ENCODE assay signal across 11 cellular contexts in genomic region chr3:58085616-58086015, GRCh38.
DNase-seq lines count a peak whose midpoint lies in the region; ATAC-seq and TF ChIP-seq lines count a peak whose summit lies in the region.
"Had no signal": no experiment of that assay in that cellular context is flagged by ENCODE, and none has a peak within 500 bp of the region (broad histone marks: within the 10 kb centered on the region; RNA-seq: fewer than 3 reads in every experiment).

No MANE protein-coding gene starts in this region.

- no TSS peak for BruUV-seq in Panc1 (replicated peaks; lab: Mats Ljungman, UMichigan)

- TF ChIP-seq CTCF in Panc1 (IDR thresholded peaks at IDR 0.05) (no peak), chondrocyte (IDR thresholded peaks at IDR 0.05) (no peak)

- intact Hi-C loops in Panc1 (cut with micrococcal nuclease; ENCODE audit: unreplicated experiment), result no loop called here

- no peaks in the 10 kb centered on the region for H3K36me3 Mint-ChIP-seq in stimulated activated effector memory CD8-positive, alpha-beta T cell treated with anti-CD3 and anti-CD28 coated beads, Interleukin-12 subunit alpha, Interleukin-12 subunit beta, amount 100 ng/mL, for 72 hours
- peaks cover 4% of the 10 kb centered on the region for H3K36me3 Mint-ChIP-seq in chondrocyte (ENCODE audit: low read depth)

- POLR2A ChIA-PET in Panc1 (lab: Charles Lee), result no interaction called here

- peak overlapping the region; percentile 48; the same call in 1 of the 2 replicates for H3K27ac ChIP-seq in Panc1 (ENCODE audit: low read length)
- H3K27ac ChIP-seq: Peyer's patch had no signal

- in situ Hi-C loops in Panc1 (cut with HindIII; ENCODE audit: low pct_unique_long_range_greater_than_20kb, low sequenced_read_pairs), result no loop called here

- H3K4me1 ChIP-seq in Panc1 (ENCODE audit: control insufficient read depth, insufficient read depth, low read length), result no peaks in the 10 kb centered on the region; the same call in 1 of the 2 replicates

- CTCF ChIA-PET in Panc1 (lab: Charles Lee), result no interaction called here

- H3K27me3 Mint-ChIP-seq in chondrocyte (ENCODE audit: low read depth), result no peaks in the 10 kb centered on the region

- H3K27me3 ChIP-seq in Panc1 (ENCODE audit: control insufficient read depth, insufficient read depth, low read length), result no peaks in the 10 kb centered on the region
- H3K27me3 ChIP-seq: Peyer's patch had no signal

- H3K9me3 ChIP-seq in Panc1 (ENCODE audit: control insufficient read depth, insufficient read depth, low read depth, low read length), result no peaks in the 10 kb centered on the region
- H3K9me3 ChIP-seq: Peyer's patch had no signal

- peaks cover 8% of the 10 kb centered on the region for H3K36me3 ChIP-seq in Panc1 (ENCODE audit: control insufficient read depth, insufficient read depth, low read length)

- peaks cover 16% of the 10 kb centered on the region for H3K4me1 Mint-ChIP-seq in stimulated activated effector memory CD8-positive, alpha-beta T cell treated with anti-CD3 and anti-CD28 coated beads, Interleukin-12 subunit alpha, Interleukin-12 subunit beta, amount 100 ng/mL, for 72 hours
- H3K4me1 Mint-ChIP-seq in chondrocyte (ENCODE audit: low read depth), result peaks cover 23% of the 10 kb centered on the region

- ATAC-seq in GM18909 (IDR thresholded peaks at IDR 0.05; ENCODE audit: poor library complexity, unreplicated experiment) (peak; percentile 45), HG02678 (IDR thresholded peaks at IDR 0.05; ENCODE audit: unreplicated experiment) (peak; percentile 24), Panc1 (no peak)
- peak; percentile 58 for ATAC-seq in stimulated activated effector memory CD8-positive, alpha-beta T cell treated with anti-CD3 and anti-CD28 coated beads, Interleukin-12 subunit alpha, Interleukin-12 subunit beta, amount 100 ng/mL, for 72 hours

- DNase-seq in Panc1 (ENCODE audit: low read depth, low spot score), result no peak
- DNase-seq in stimulated activated effector memory CD8-positive, alpha-beta T cell treated with anti-CD3 and anti-CD28 coated beads, Interleukin-12 subunit alpha, Interleukin-12 subunit beta, amount 100 ng/mL, for 72 hours (ENCODE audit: low spot score in 2 of 2), result no peak
- DNase-seq in GM03348 (ENCODE audit: low spot score), result no peak
- no peak for DNase-seq in stimulated activated CD4-positive, alpha-beta T cell treated with anti-CD3 and anti-CD28 coated beads, Interleukin-4, amount 100 ng/mL, for 4 hours
- DNase-seq in chondrocyte (ENCODE audit: low spot score), result no peak
- DNase-seq: effector CD8-positive, alpha-beta T cell; hypothalamus; NCI-H187; Peyer's patch had no signal

- H3K4me3 Mint-ChIP-seq in stimulated activated effector memory CD8-positive, alpha-beta T cell treated with anti-CD3 and anti-CD28 coated beads, Interleukin-12 subunit alpha, Interleukin-12 subunit beta, amount 100 ng/mL, for 72 hours, result no peak overlapping the region
- no peak overlapping the region for H3K4me3 Mint-ChIP-seq in chondrocyte (ENCODE audit: unreplicated experiment)

- no peak overlapping the region for H3K4me3 ChIP-seq in Panc1 (ENCODE audit: low read depth in 2 of 2, low read length in 2 of 2)
- H3K4me3 ChIP-seq: Peyer's patch had no signal

- H3K27ac Mint-ChIP-seq in stimulated activated effector memory CD8-positive, alpha-beta T cell treated with anti-CD3 and anti-CD28 coated beads, Interleukin-12 subunit alpha, Interleukin-12 subunit beta, amount 100 ng/mL, for 72 hours, result peak overlapping the region; percentile 32
- H3K27ac Mint-ChIP-seq in chondrocyte (ENCODE audit: unreplicated experiment), result no peak overlapping the region

- no peaks in the 10 kb centered on the region for H3K9me3 Mint-ChIP-seq in stimulated activated effector memory CD8-positive, alpha-beta T cell treated with anti-CD3 and anti-CD28 coated beads, Interleukin-12 subunit alpha, Interleukin-12 subunit beta, amount 100 ng/mL, for 72 hours
- H3K9me3 Mint-ChIP-seq in chondrocyte (ENCODE audit: low read depth), result no peaks in the 10 kb centered on the region
